ENCODE assay signal across 32 cellular contexts in genomic region chr4:187711586-187711985, GRCh38.
"Had no signal": no experiment of that assay in that cellular context is flagged by ENCODE, and none has a peak within 500 bp of the region (broad histone marks: within the 10 kb centered on the region; RNA-seq: fewer than 3 reads in every experiment).

No MANE protein-coding gene starts in this region.

- H3K27ac Mint-ChIP-seq: activated B cell treated with CpG ODN at 0.5 μM for 24 hours; activated CD8-positive, alpha-beta T cell treated with anti-CD3 and anti-CD28 coated beads for 36 hours; activated naive CD8-positive, alpha-beta T cell; activated T-helper 17 cell treated with anti-CD3 and anti-CD28 coated beads, Interleukin-2, amount 50 U/mL, for 72 hours; effector memory CD8-positive, alpha-beta T cell; T-helper 17 cell; T-helper 2 cell treated with Interferon-gamma antibody and Interleukin-4, amounts not matched to agents 5 μg/mL and 100 μg/mL, for 36 hours had no signal

- H3K27me3 ChIP-seq: brain microvascular endothelial cell, esophagus muscularis mucosa, foreskin keratinocyte, gastrocnemius medialis, heart right ventricle had no signal

- H3K27ac ChIP-seq: brain microvascular endothelial cell, esophagus muscularis mucosa, foreskin keratinocyte, gastrocnemius medialis, heart right ventricle, WERI-Rb-1 had no signal

- H3K4me1 Mint-ChIP-seq: activated B cell treated with CpG ODN at 0.5 μM for 24 hours; activated T-helper 17 cell treated with anti-CD3 and anti-CD28 coated beads, Interleukin-2, amount 50 U/mL, for 72 hours; T-helper 17 cell had no signal

- ATAC-seq: activated CD4-positive, CD25-positive, alpha-beta regulatory T cell treated with anti-CD3 and anti-CD28 coated beads, Interleukin-2, amount 50 U/mL, for 24 hours; activated CD8-positive, alpha-beta T cell treated with anti-CD3 and anti-CD28 coated beads for 36 hours; activated T-cell treated with anti-CD3 and anti-CD28 coated beads, Interleukin-2, amount 50 U/mL, for 4 hours; activated T-helper 17 cell treated with anti-CD3 and anti-CD28 coated beads, Interleukin-2, amount 50 U/mL, for 72 hours; effector memory CD8-positive, alpha-beta T cell; foreskin keratinocyte; gastrocnemius medialis; heart right ventricle; T-helper 17 cell had no signal

- FAIRE-seq: astrocyte had no signal

- H3K4me3 ChIP-seq: esophagus muscularis mucosa, gastrocnemius medialis, heart right ventricle had no signal

- H3K9me3 ChIP-seq: gastrocnemius medialis had no signal

- DNase-seq: activated B cell treated with CpG ODN at 0.5 μM for 24 hours; activated CD4-positive, alpha-beta T cell treated with anti-CD3 and anti-CD28 coated beads for 48 hours; activated CD4-positive, alpha-beta T cell treated with anti-CD3 and anti-CD28 coated beads, Interleukin-2, amount 50 U/mL, for 1 hour; activated CD4-positive, alpha-beta T cell treated with anti-CD3 and anti-CD28 coated beads, Interleukin-2, amount 50 U/mL, for 48 hours; activated CD8-positive, alpha-beta memory T cell treated with anti-CD3 and anti-CD28 coated beads for 24 hours; activated CD8-positive, alpha-beta T cell treated with anti-CD3 and anti-CD28 coated beads for 36 hours; activated effector memory CD4-positive, alpha-beta T cell treated with Interleukin-2 at 50 U/mL for 16 hours; activated gamma-delta T cell treated with Interleukin-2 at 50 U/mL for 16 hours; activated naive CD4-positive, alpha-beta T cell treated with anti-CD3 and anti-CD28 coated beads, Interleukin-2, amount 50 U/mL, for 16 hours; activated naive CD4-positive, alpha-beta T cell treated with Interleukin-2 at 50 U/mL for 16 hours; activated T-cell treated with anti-CD3 and anti-CD28 coated beads, Interleukin-2, amount 50 U/mL, for 4 hours; amniotic stem cell; anterior cingulate cortex; brain microvascular endothelial cell; caudate nucleus; cortex of kidney; dermis blood vessel endothelial cell; effector CD4-positive, alpha-beta T cell; effector memory CD8-positive, alpha-beta T cell; erythroblast; foreskin keratinocyte; gastrocnemius medialis; heart right ventricle; T-helper 17 cell; T1000; WERI-Rb-1 had no signal

- H3K36me3 ChIP-seq: brain microvascular endothelial cell, esophagus muscularis mucosa, gastrocnemius medialis, heart right ventricle, WERI-Rb-1 had no signal

- H3K4me1 ChIP-seq: esophagus muscularis mucosa, foreskin keratinocyte, gastrocnemius medialis, heart right ventricle had no signal

- H3K4me3 Mint-ChIP-seq: activated B cell treated with CpG ODN at 0.5 μM for 24 hours; activated CD8-positive, alpha-beta T cell treated with anti-CD3 and anti-CD28 coated beads for 36 hours; activated naive CD8-positive, alpha-beta T cell; activated T-cell treated with anti-CD3 and anti-CD28 coated beads, Interleukin-2, amount 50 U/mL, for 4 hours; activated T-helper 17 cell treated with anti-CD3 and anti-CD28 coated beads, Interleukin-2, amount 50 U/mL, for 72 hours; effector memory CD8-positive, alpha-beta T cell; T-helper 17 cell; T-helper 2 cell treated with Interferon-gamma antibody and Interleukin-4, amounts not matched to agents 5 μg/mL and 100 μg/mL, for 36 hours had no signal

- H3K27me3 Mint-ChIP-seq: activated B cell treated with CpG ODN at 0.5 μM for 24 hours; activated CD8-positive, alpha-beta T cell treated with anti-CD3 and anti-CD28 coated beads for 36 hours; activated naive CD8-positive, alpha-beta T cell; activated T-helper 17 cell treated with anti-CD3 and anti-CD28 coated beads, Interleukin-2, amount 50 U/mL, for 72 hours; effector memory CD8-positive, alpha-beta T cell; T-helper 17 cell had no signal
